In the genomic region with DNA sequence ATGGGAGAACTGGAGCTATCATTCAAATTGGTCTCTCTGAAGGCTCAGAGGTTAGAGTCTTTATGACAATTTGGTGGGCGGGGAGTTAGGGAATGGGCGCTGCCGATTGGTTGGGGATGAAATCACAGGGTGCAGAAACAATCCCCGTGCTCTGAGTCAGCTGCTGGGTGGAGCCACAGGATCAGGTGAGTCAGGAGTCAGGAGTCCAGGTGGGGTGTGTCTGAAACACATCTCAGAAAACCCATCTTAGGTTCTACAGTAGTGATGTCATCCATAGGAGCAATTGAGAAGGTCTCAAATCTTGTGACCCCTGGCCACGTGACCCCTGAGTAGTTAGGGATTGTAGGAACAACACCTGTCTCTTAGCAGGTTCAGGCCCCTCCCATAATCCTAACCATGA, we compare ENCODE assay signal across 21 cellular contexts. TPM values are rescaled to one million over a fixed set of nuclear protein-coding genes. Genes with fewer than 3 reads are reported as not detected.
DNase-seq lines count a peak whose midpoint lies in the region; ATAC-seq and TF ChIP-seq lines count a peak whose summit lies in the region.
"Had no signal": no experiment of that assay in that cellular context is flagged by ENCODE, and none has a peak within 500 bp of the region (broad histone marks: within the 10 kb centered on the region; RNA-seq: fewer than 3 reads in every experiment).

No MANE protein-coding gene starts in this region.

- no peak for TF ChIP-seq POLR2A in transverse colon (IDR thresholded peaks at IDR 0.05)

- TF ChIP-seq CTCF in WTC11 (IDR thresholded peaks at IDR 0.05) (no peak), hepatocyte (IDR thresholded peaks at IDR 0.05; ENCODE audit: poor library complexity) (no peak), transverse colon (IDR thresholded peaks at IDR 0.05) (no peak), OCI-LY7 (conservative IDR thresholded peaks at IDR 0.05; ENCODE audit: low read length) (no peak)

- no peaks in the 10 kb centered on the region for H3K36me3 ChIP-seq in hepatocyte (replicated peaks; ENCODE audit: insufficient read depth, low read depth)
- no peaks in the 10 kb centered on the region for H3K36me3 ChIP-seq in transverse colon
- no peaks in the 10 kb centered on the region for H3K36me3 ChIP-seq in OCI-LY7 (ENCODE audit: insufficient read depth, low read length)
- H3K36me3 ChIP-seq: adrenal gland, cardiac muscle cell had no signal

- no peak overlapping the region for H2AFZ ChIP-seq in hepatocyte
- no peak overlapping the region for H2AFZ ChIP-seq in OCI-LY7 (ENCODE audit: low read length)

- H3K27ac Mint-ChIP-seq in activated naive CD4-positive, alpha-beta T cell treated with anti-CD3 and anti-CD28 coated beads for 36 hours, result no peak overlapping the region
- H3K27ac Mint-ChIP-seq in activated naive CD4-positive, alpha-beta T cell treated with anti-CD3 and anti-CD28 coated beads, Interleukin-2, amount 50 U/mL, for 72 hours, result no peak overlapping the region
- H3K27ac Mint-ChIP-seq in WTC11, result peak overlapping the region; percentile 13; the same call in 1 of the 2 replicates
- H3K27ac Mint-ChIP-seq: stimulated activated naive CD8-positive, alpha-beta T cell treated with anti-CD3 and anti-CD28 coated beads, Interleukin-15, amount 100 ng/mL, for 72 hours had no signal

- H3K9me3 ChIP-seq in hepatocyte (ENCODE audit: low read depth) (no peaks in the 10 kb centered on the region), transverse colon (no peaks in the 10 kb centered on the region), OCI-LY7 (ENCODE audit: low read length) (no peaks in the 10 kb centered on the region)
- H3K9me3 ChIP-seq: A549, adrenal gland had no signal

- peaks cover 4% of the 10 kb centered on the region for H3K9me3 Mint-ChIP-seq in activated naive CD4-positive, alpha-beta T cell treated with anti-CD3 and anti-CD28 coated beads for 36 hours
- H3K9me3 Mint-ChIP-seq in activated naive CD4-positive, alpha-beta T cell treated with anti-CD3 and anti-CD28 coated beads, Interleukin-2, amount 50 U/mL, for 72 hours, result no peaks in the 10 kb centered on the region
- H3K9me3 Mint-ChIP-seq in WTC11, result peaks cover 15% of the 10 kb centered on the region
- H3K9me3 Mint-ChIP-seq: stimulated activated naive CD8-positive, alpha-beta T cell treated with anti-CD3 and anti-CD28 coated beads, Interleukin-15, amount 100 ng/mL, for 72 hours had no signal

- peak; percentile 5 for DNase-seq in activated naive CD4-positive, alpha-beta T cell treated with anti-CD3 and anti-CD28 coated beads for 36 hours
- DNase-seq in activated naive CD4-positive, alpha-beta T cell treated with anti-CD3 and anti-CD28 coated beads, Interleukin-2, amount 50 U/mL, for 72 hours (ENCODE audit: low spot score in 2 of 2), result no peak
- DNase-seq in WTC11 (ENCODE audit: low spot score) (no peak), hepatocyte (ENCODE audit: low spot score) (peak; percentile 43), transverse colon (peak; percentile 54), OCI-LY7 (ENCODE audit: low spot score) (no peak)
- DNase-seq: activated gamma-delta T cell; adrenal gland; COR-L47; dorsolateral prefrontal cortex; NCI-H1694; NCI-H69; stimulated activated CD4-positive, alpha-beta T cell treated with anti-CD3 and anti-CD28 coated beads, Interleukin-4, amount 100 ng/mL, for 1 hour; stimulated activated naive CD8-positive, alpha-beta T cell treated with anti-CD3 and anti-CD28 coated beads, Interleukin-15, amount 100 ng/mL, for 72 hours had no signal

- POLR2A ChIA-PET in WTC11 (lab: Charles Lee), result no interaction called here
- POLR2A ChIA-PET in OCI-LY7 (lab: Charles Lee), result interaction anchor here (1.1 kb wide), 1 partner anchor 55 kb away, joined by 3 read pairs; no protein-coding TSS in a partner anchor

- H3K4me3 ChIP-seq in hepatocyte, result no peak overlapping the region
- no peak overlapping the region for H3K4me3 ChIP-seq in transverse colon
- H3K4me3 ChIP-seq in OCI-LY7 (ENCODE audit: low read depth, low read length, poor library complexity, severe bottlenecking), result no peak overlapping the region
- H3K4me3 ChIP-seq: A549, adrenal gland, cardiac muscle cell, dorsolateral prefrontal cortex had no signal

- intact Hi-C loops in activated naive CD4-positive, alpha-beta T cell treated with anti-CD3 and anti-CD28 coated beads for 36 hours (cut with micrococcal nuclease), result no loop called here
- intact Hi-C loops in transverse colon (cut with DNase I; ENCODE audit: low total_unique reads) (loop anchor here (10.0 kb wide), 1 partner anchor 173 kb away; no protein-coding TSS in a partner anchor), OCI-LY7 (cut with micrococcal nuclease; ENCODE audit: unreplicated experiment) (no loop called here)

- ATAC-seq in activated naive CD4-positive, alpha-beta T cell treated with anti-CD3 and anti-CD28 coated beads, Interleukin-2, amount 50 U/mL, for 72 hours, result no peak
- ATAC-seq in WTC11 (no peak), HG02588 (IDR thresholded peaks at IDR 0.05; ENCODE audit: unreplicated experiment) (no peak), HG02981 (IDR thresholded peaks at IDR 0.05; ENCODE audit: unreplicated experiment) (no peak)
- ATAC-seq: A549; left lobe of liver; stimulated activated naive CD8-positive, alpha-beta T cell treated with anti-CD3 and anti-CD28 coated beads, Interleukin-15, amount 100 ng/mL, for 72 hours had no signal

- H3K4me1 ChIP-seq in hepatocyte (ENCODE audit: insufficient read depth) (peaks cover 14% of the 10 kb centered on the region), transverse colon (peaks cover 0 to 23% (median 15%) of the 10 kb centered on the region in 4 donors), OCI-LY7 (ENCODE audit: insufficient read depth, low read length, poor library complexity, severe bottlenecking) (no peaks in the 10 kb centered on the region)
- H3K4me1 ChIP-seq: A549 had no signal

- BruUV-seq in OCI-LY7 (replicated peaks; lab: Mats Ljungman, UMichigan), result no TSS peak

- H3K4me2 ChIP-seq in hepatocyte (no peak overlapping the region), OCI-LY7 (ENCODE audit: low read length) (no peak overlapping the region)
- H3K4me2 ChIP-seq: A549 had no signal

- H3K27ac ChIP-seq in hepatocyte (no peak overlapping the region), transverse colon (peak overlapping the region; percentile 39 to 87 (median 82)), OCI-LY7 (ENCODE audit: low read depth, low read length, poor library complexity, severe bottlenecking) (no peak overlapping the region)
- H3K27ac ChIP-seq: A549, adrenal gland, cardiac muscle cell, dorsolateral prefrontal cortex, HL-60 had no signal

- no peak for TF ChIP-seq EP300 in transverse colon (IDR thresholded peaks at IDR 0.05; ENCODE audit: low read depth)

- H4K20me1 ChIP-seq in hepatocyte (ENCODE audit: insufficient read depth, poor library complexity, severe bottlenecking) (no peaks in the 10 kb centered on the region), OCI-LY7 (ENCODE audit: insufficient read depth, low read length) (no peaks in the 10 kb centered on the region)

- CTCF ChIA-PET in activated naive CD4-positive, alpha-beta T cell treated with anti-CD3 and anti-CD28 coated beads for 36 hours (lab: Charles Lee), result interaction anchor here (0.7 kb wide), 1 partner anchor 9 kb away, joined by 3 read pairs; no protein-coding TSS in a partner anchor
- CTCF ChIA-PET in WTC11 (lab: Charles Lee), result no interaction called here
- CTCF ChIA-PET in OCI-LY7 (lab: Charles Lee; ENCODE audit: unreplicated experiment), result no interaction called here

- no peaks in the 10 kb centered on the region for H3K27me3 ChIP-seq in hepatocyte
- no peaks in the 10 kb centered on the region for H3K27me3 ChIP-seq in transverse colon
- H3K27me3 ChIP-seq: adrenal gland, cardiac muscle cell, dorsolateral prefrontal cortex had no signal

- no peaks in the 10 kb centered on the region for H3K36me3 Mint-ChIP-seq in activated naive CD4-positive, alpha-beta T cell treated with anti-CD3 and anti-CD28 coated beads for 36 hours (ENCODE audit: low read depth)
- no peaks in the 10 kb centered on the region for H3K36me3 Mint-ChIP-seq in activated naive CD4-positive, alpha-beta T cell treated with anti-CD3 and anti-CD28 coated beads, Interleukin-2, amount 50 U/mL, for 72 hours
- peaks cover 30% of the 10 kb centered on the region for H3K36me3 Mint-ChIP-seq in WTC11

- no peaks in the 10 kb centered on the region for H3K79me2 ChIP-seq in hepatocyte
- no peaks in the 10 kb centered on the region for H3K79me2 ChIP-seq in OCI-LY7 (ENCODE audit: insufficient read depth, low read depth, low read length)

- H3K4me3 Mint-ChIP-seq in activated naive CD4-positive, alpha-beta T cell treated with anti-CD3 and anti-CD28 coated beads for 36 hours, result no peak overlapping the region
- no peak overlapping the region for H3K4me3 Mint-ChIP-seq in WTC11
- H3K4me3 Mint-ChIP-seq: neural crest cell; stimulated activated naive CD8-positive, alpha-beta T cell treated with anti-CD3 and anti-CD28 coated beads, Interleukin-15, amount 100 ng/mL, for 72 hours had no signal

- 94% methylated on average over 5 of the region's 5 CpGs for WGBS in hepatocyte (ENCODE audit: low lambda C conversion rate, missing lambda C conversion rate)
- 73 to 78% methylated on average over 3 to 5 of the region's 5 CpGs for WGBS in transverse colon (ENCODE audit: low coverage in 1 of 2), 2 donors

- H3K27me3 Mint-ChIP-seq in activated naive CD4-positive, alpha-beta T cell treated with anti-CD3 and anti-CD28 coated beads for 36 hours (ENCODE audit: low read depth), result peaks cover 32% of the 10 kb centered on the region
- H3K27me3 Mint-ChIP-seq in WTC11 (ENCODE audit: low read depth), result peaks cover 2% of the 10 kb centered on the region; the same call in 1 of the 2 replicates

- H3K9me2 ChIP-seq in hepatocyte (replicated peaks; ENCODE audit: insufficient read depth) (no peaks in the 10 kb centered on the region), OCI-LY7 (ENCODE audit: insufficient read depth, low read length) (no peaks in the 10 kb centered on the region)

- no peaks in the 10 kb centered on the region for H3K4me1 Mint-ChIP-seq in activated naive CD4-positive, alpha-beta T cell treated with anti-CD3 and anti-CD28 coated beads for 36 hours (ENCODE audit: low read depth)
- H3K4me1 Mint-ChIP-seq in WTC11, result peaks cover 58% of the 10 kb centered on the region
- H3K4me1 Mint-ChIP-seq: stimulated activated naive CD8-positive, alpha-beta T cell treated with anti-CD3 and anti-CD28 coated beads, Interleukin-15, amount 100 ng/mL, for 72 hours had no signal

- in situ Hi-C loops in transverse colon (cut with MboI; ENCODE audit: low pct_ligation_motif_present in 1 of 4, low pct_unique_long_range_greater_than_20kb in 1 of 4, low sequenced_read_pairs in 3 of 4), result loop anchor here (5.0 to 25.0 kb wide), 3 partner anchors 383 to 390 kb away; no protein-coding TSS in a partner anchor

TF ChIP-seq in WTC11, 78 proteins besides CTCF, POLR2A, EP300 and RAD21 (continues in another document):
- no peak for TF ChIP-seq NR2C2 (CRISPR knock-in tag; IDR thresholded peaks at IDR 0.05)
- TF ChIP-seq RORB (CRISPR knock-in tag; IDR thresholded peaks at IDR 0.05), result no peak

RNA-seq across cellular contexts. Expression of a gene that starts 41.6 kb away (rescaled TPM):
- not detected for total RNA-seq in activated naive CD4-positive, alpha-beta T cell treated with anti-CD3 and anti-CD28 coated beads for 36 hours
- total RNA-seq in activated naive CD4-positive, alpha-beta T cell treated with anti-CD3 and anti-CD28 coated beads, Interleukin-2, amount 50 U/mL, for 72 hours, result under 1 TPM in 1 of 2 donors, not detected in 1; 0.10 TPM
- total RNA-seq in WTC11 (2021) (1.4 to 1.8 TPM (median 1.5 TPM) in 3 replicates), hepatocyte (1.8 and 7.3 TPM in 2 replicates), transverse colon (10 to 100 TPM in 2 of 4 donors, 1 to 10 TPM in 1, under 1 TPM in 1; 0.20 to 20.1 (median 9.8) TPM), OCI-LY7 (2022) (0.53 and 0.77 TPM in 2 replicates)
- 1.6 and 4.6 TPM in 2 replicates for polyA plus RNA-seq in hepatocyte
- total RNA-seq in OCI-LY7 (2014; rRNA removed; shearing (Covaris generic)), result 0.26 and 0.38 TPM in 2 replicates
- total RNA-seq: cardiac muscle cell had no signal
- polyA plus RNA-seq: cardiac muscle cell had no signal

Comparison
In these comparisons a context has a peak if more than half of its experiments do, and no peak if none do; other contexts are left out.
1. DNase-seq: peak in activated naive CD4-positive, alpha-beta T cell treated with anti-CD3 and anti-CD28 coated beads for 36 hours (single experiment), hepatocyte (single experiment) and transverse colon (single experiment); none in activated naive CD4-positive, alpha-beta T cell treated with anti-CD3 and anti-CD28 coated beads, Interleukin-2, amount 50 U/mL, for 72 hours (0 of 2), WTC11 (single experiment) and OCI-LY7 (single experiment).
2. H3K27ac ChIP-seq: peak in transverse colon (4 of 4); none in hepatocyte (single experiment) and OCI-LY7 (single experiment).